In genomic region chr3:38059148-38059547, GRCh38 we compare ENCODE assay signal across 3 cellular contexts.
TF ChIP-seq lines count a peak whose summit lies in the region.

No MANE protein-coding gene starts in this region.

TF ChIP-seq in SK-N-SH, 30 proteins besides CTCF, POLR2A, EP300 and RAD21:
- TF ChIP-seq, protein P1, sequence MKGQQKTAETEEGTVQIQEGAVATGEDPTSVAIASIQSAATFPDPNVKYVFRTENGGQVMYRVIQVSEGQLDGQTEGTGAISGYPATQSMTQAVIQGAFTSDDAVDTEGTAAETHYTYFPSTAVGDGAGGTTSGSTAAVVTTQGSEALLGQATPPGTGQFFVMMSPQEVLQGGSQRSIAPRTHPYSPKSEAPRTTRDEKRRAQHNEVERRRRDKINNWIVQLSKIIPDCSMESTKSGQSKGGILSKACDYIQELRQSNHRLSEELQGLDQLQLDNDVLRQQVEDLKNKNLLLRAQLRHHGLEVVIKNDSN (IDR thresholded peaks at IDR 0.05; ENCODE audit: borderline replicate concordance, low read depth), result peak; percentile 40; the same call in 1 of the 2 replicates
- TF ChIP-seq NFIC (IDR thresholded peaks at IDR 0.05; ENCODE audit: borderline replicate concordance), result no peak
- no peak for TF ChIP-seq RXRA (IDR thresholded peaks at IDR 0.05; ENCODE audit: borderline replicate concordance, low read depth)
- no peak for TF ChIP-seq YY1 (IDR thresholded peaks at IDR 0.05; ENCODE audit: low read depth)
- TF ChIP-seq TEAD4 (IDR thresholded peaks at IDR 0.05; ENCODE audit: borderline replicate concordance, insufficient read depth), result no peak

TF ChIP-seq in SK-N-SH treated with all-trans-retinoic acid at 6 μM for 48 hours, 23 proteins besides CTCF, POLR2A, EP300 and RAD21:
- TF ChIP-seq BACH2 (CRISPR knock-in tag; IDR thresholded peaks at IDR 0.05; ENCODE audit: borderline replicate concordance) (no peak), ZC3H10 (CRISPR knock-in tag; IDR thresholded peaks at IDR 0.05) (no peak), RARB (CRISPR knock-in tag; IDR thresholded peaks at IDR 0.05) (no peak), ESRRG (CRISPR knock-in tag; IDR thresholded peaks at IDR 0.05) (no peak), ZNF565 (CRISPR knock-in tag; conservative IDR thresholded peaks at IDR 0.05; ENCODE audit: low read depth) (no peak), PATZ1 (CRISPR knock-in tag; IDR thresholded peaks at IDR 0.05; ENCODE audit: borderline replicate concordance) (no peak), ZNF8 (CRISPR knock-in tag; IDR thresholded peaks at IDR 0.05) (no peak)

TF ChIP-seq in GM12878, 131 proteins besides CTCF, POLR2A, EP300 and RAD21:
- TF ChIP-seq, protein P2, sequence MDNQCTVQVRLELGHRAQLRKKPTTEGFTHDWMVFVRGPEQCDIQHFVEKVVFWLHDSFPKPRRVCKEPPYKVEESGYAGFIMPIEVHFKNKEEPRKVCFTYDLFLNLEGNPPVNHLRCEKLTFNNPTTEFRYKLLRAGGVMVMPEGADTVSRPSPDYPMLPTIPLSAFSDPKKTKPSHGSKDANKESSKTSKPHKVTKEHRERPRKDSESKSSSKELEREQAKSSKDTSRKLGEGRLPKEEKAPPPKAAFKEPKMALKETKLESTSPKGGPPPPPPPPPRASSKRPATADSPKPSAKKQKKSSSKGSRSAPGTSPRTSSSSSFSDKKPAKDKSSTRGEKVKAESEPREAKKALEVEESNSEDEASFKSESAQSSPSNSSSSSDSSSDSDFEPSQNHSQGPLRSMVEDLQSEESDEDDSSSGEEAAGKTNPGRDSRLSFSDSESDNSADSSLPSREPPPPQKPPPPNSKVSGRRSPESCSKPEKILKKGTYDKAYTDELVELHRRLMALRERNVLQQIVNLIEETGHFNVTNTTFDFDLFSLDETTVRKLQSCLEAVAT (IDR thresholded peaks at IDR 0.05), result no peak
- TF ChIP-seq MEF2B (IDR thresholded peaks at IDR 0.05; ENCODE audit: partially characterized antibody, poor library complexity, severe bottlenecking) (no peak), NBN (IDR thresholded peaks at IDR 0.05) (no peak), YY1 (IDR thresholded peaks at IDR 0.05; ENCODE audit: low read depth, low read length) (no peak), TBL1XR1 (IDR thresholded peaks at IDR 0.05; ENCODE audit: low read depth, low read length) (no peak)
- TF ChIP-seq, protein P3, sequence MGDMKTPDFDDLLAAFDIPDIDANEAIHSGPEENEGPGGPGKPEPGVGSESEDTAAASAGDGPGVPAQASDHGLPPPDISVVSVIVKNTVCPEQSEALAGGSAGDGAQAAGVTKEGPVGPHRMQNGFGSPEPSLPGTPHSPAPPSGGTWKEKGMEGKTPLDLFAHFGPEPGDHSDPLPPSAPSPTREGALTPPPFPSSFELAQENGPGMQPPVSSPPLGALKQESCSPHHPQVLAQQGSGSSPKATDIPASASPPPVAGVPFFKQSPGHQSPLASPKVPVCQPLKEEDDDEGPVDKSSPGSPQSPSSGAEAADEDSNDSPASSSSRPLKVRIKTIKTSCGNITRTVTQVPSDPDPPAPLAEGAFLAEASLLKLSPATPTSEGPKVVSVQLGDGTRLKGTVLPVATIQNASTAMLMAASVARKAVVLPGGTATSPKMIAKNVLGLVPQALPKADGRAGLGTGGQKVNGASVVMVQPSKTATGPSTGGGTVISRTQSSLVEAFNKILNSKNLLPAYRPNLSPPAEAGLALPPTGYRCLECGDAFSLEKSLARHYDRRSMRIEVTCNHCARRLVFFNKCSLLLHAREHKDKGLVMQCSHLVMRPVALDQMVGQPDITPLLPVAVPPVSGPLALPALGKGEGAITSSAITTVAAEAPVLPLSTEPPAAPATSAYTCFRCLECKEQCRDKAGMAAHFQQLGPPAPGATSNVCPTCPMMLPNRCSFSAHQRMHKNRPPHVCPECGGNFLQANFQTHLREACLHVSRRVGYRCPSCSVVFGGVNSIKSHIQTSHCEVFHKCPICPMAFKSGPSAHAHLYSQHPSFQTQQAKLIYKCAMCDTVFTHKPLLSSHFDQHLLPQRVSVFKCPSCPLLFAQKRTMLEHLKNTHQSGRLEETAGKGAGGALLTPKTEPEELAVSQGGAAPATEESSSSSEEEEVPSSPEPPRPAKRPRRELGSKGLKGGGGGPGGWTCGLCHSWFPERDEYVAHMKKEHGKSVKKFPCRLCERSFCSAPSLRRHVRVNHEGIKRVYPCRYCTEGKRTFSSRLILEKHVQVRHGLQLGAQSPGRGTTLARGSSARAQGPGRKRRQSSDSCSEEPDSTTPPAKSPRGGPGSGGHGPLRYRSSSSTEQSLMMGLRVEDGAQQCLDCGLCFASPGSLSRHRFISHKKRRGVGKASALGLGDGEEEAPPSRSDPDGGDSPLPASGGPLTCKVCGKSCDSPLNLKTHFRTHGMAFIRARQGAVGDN (IDR thresholded peaks at IDR 0.05), result no peak
- TF ChIP-seq, protein P1 (IDR thresholded peaks at IDR 0.05; ENCODE audit: borderline replicate concordance, extremely low read length, insufficient read depth, low read depth, low read length), result peak; percentile 32
